Comparison of ENCODE assay signal across 1 cellular context in the genomic region with DNA sequence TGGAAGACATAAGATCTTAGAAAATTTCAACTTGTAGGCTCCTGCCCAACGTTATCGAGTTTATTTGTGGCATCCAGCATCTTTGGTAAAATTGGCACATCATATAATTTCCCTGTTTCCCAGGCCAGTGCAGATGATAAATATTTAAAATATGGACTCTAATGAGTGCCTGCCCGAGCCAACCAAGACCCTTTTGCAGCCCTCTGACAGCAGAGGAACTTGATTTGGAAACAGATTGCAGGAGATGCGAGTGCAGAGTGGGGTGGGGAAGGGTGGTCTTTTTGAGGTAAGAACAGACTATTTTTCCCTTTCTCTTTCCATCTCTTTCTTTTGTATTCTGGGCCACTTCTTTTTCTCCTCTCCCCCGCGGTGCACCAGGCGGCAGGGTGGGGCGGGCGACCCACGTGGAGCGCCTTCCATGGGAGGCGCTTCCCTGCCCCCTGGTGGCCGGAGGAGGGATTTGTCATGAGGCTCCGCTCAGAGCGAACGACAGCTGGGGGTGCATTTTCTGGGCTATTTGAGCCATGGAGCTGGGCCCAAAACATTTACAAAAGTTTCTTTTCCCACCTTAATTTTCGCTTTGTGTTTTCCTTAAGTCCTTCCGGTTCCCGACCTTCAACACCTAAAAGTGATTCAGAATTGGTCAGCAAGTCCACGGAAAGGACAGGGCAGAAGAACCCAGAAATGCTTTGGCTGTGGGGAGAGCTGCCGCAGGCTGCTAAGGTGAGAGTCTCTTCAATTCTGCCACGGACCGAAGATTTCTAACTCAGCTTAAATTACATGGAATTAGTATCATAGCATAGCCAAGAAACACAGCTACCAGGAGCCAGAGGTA.
TF ChIP-seq lines count a peak whose summit lies in the region.

No MANE protein-coding gene starts in this region.

TF ChIP-seq in H1, 55 proteins besides CTCF, POLR2A, EP300 and RAD21 (continued from another document):
- TF ChIP-seq, protein P1, sequence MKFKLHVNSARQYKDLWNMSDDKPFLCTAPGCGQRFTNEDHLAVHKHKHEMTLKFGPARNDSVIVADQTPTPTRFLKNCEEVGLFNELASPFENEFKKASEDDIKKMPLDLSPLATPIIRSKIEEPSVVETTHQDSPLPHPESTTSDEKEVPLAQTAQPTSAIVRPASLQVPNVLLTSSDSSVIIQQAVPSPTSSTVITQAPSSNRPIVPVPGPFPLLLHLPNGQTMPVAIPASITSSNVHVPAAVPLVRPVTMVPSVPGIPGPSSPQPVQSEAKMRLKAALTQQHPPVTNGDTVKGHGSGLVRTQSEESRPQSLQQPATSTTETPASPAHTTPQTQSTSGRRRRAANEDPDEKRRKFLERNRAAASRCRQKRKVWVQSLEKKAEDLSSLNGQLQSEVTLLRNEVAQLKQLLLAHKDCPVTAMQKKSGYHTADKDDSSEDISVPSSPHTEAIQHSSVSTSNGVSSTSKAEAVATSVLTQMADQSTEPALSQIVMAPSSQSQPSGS (IDR thresholded peaks at IDR 0.05; ENCODE audit: low read length) = no peak
- TF ChIP-seq, protein P2, sequence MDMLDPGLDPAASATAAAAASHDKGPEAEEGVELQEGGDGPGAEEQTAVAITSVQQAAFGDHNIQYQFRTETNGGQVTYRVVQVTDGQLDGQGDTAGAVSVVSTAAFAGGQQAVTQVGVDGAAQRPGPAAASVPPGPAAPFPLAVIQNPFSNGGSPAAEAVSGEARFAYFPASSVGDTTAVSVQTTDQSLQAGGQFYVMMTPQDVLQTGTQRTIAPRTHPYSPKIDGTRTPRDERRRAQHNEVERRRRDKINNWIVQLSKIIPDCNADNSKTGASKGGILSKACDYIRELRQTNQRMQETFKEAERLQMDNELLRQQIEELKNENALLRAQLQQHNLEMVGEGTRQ (IDR thresholded peaks at IDR 0.05; ENCODE audit: low read length) = peak; percentile 70
- no peak; the same call in 1 of the 2 replicates for TF ChIP-seq PHF8 (conservative IDR thresholded peaks at IDR 0.05; ENCODE audit: low read depth, low read length)
- no peak for TF ChIP-seq ASH2L (IDR thresholded peaks at IDR 0.05; ENCODE audit: low read length)
- TF ChIP-seq EGR1 (IDR thresholded peaks at IDR 0.05; ENCODE audit: borderline replicate concordance, low read depth, low read length) = no peak
- TF ChIP-seq HDAC2 (IDR thresholded peaks at IDR 0.05; ENCODE audit: borderline replicate concordance in 1 of 2, low read depth in 2 of 2, low read length in 2 of 2) = 0 out of 4 replicates have a peak, but pooled peaks of 1 of the 2 experiments have one; percentile 31
- no peak for TF ChIP-seq CBX5 (IDR thresholded peaks at IDR 0.05; ENCODE audit: low read depth, low read length)
- TF ChIP-seq TAF1 (IDR thresholded peaks at IDR 0.05; ENCODE audit: low read depth, low read length) = no peak
- no peak for TF ChIP-seq KDM5A (IDR thresholded peaks at IDR 0.05; ENCODE audit: low read length)
- peak in 1 of 2 experiments; percentile 63; a peak in 1 of 4 replicates for TF ChIP-seq SIN3A (conservative IDR thresholded peaks at IDR 0.05 in 1 of 2, IDR thresholded peaks at IDR 0.05 in 1 of 2; ENCODE audit: low read depth in 1 of 2, low read length in 2 of 2)
- no peak for TF ChIP-seq BRCA1 (IDR thresholded peaks at IDR 0.05; ENCODE audit: low read depth, low read length)
- no peak for TF ChIP-seq SAP30 (IDR thresholded peaks at IDR 0.05; ENCODE audit: insufficient read depth, insufficient replicate concordance, low read length)
- TF ChIP-seq, protein P3, sequence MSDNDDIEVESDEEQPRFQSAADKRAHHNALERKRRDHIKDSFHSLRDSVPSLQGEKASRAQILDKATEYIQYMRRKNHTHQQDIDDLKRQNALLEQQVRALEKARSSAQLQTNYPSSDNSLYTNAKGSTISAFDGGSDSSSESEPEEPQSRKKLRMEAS (IDR thresholded peaks at IDR 0.05) = peak; percentile 96
- no peak for TF ChIP-seq SP4 (IDR thresholded peaks at IDR 0.05; ENCODE audit: low read length)
- no peak for TF ChIP-seq BACH1 (IDR thresholded peaks at IDR 0.05; ENCODE audit: low read length)
- no peak for TF ChIP-seq TBP (IDR thresholded peaks at IDR 0.05; ENCODE audit: low read depth, low read length)
TF ChIP-seq in H1: peak in this region for 7.
